In the genomic region with DNA sequence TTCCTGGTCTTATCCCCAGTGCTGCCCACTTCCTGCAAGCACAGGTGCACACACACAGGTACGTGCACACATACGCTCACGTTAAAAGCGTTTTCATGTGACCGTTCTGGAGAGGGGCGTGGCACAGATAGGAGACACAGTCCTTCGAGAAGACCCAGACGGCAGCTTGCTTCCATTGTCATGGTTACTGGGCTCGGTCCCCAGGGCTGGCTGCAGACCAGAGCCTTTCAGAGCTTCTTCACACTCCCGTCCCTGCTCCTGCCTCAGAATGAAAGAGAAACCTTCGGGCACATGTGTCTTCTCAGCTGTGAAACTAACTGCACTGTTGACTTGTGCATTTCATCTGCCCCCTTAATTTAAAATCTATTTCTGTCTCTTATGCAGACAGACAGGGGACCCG, we compare ENCODE assay signal across 9 cellular contexts.
DNase-seq lines count a peak whose midpoint lies in the region; ATAC-seq and TF ChIP-seq lines count a peak whose summit lies in the region.
"Had no signal": no experiment of that assay in that cellular context is flagged by ENCODE, and none has a peak within 500 bp of the region (broad histone marks: within the 10 kb centered on the region; RNA-seq: fewer than 3 reads in every experiment).

No MANE protein-coding gene starts in this region.

- H3K27me3 Mint-ChIP-seq in activated CD8-positive, alpha-beta T cell treated with anti-CD3 and anti-CD28 coated beads for 36 hours, result no peaks in the 10 kb centered on the region
- no peaks in the 10 kb centered on the region for H3K27me3 Mint-ChIP-seq in activated CD8-positive, alpha-beta T cell treated with anti-CD3 and anti-CD28 coated beads, Interleukin-2, amount 10 ng/mL, durations not matched to agents 7 days and 5 days (ENCODE audit: low read depth)

- CTCF ChIA-PET in activated CD8-positive, alpha-beta T cell treated with anti-CD3 and anti-CD28 coated beads for 36 hours (lab: Charles Lee), result interaction anchor here (1.0 to 1.5 kb wide), 3 partner anchors 9 to 152 kb away, joined by 3 to 6 read pairs (median 3); no protein-coding TSS in a partner anchor
- CTCF ChIA-PET in activated CD8-positive, alpha-beta T cell treated with anti-CD3 and anti-CD28 coated beads, Interleukin-2, amount 10 ng/mL, durations not matched to agents 7 days and 5 days (lab: Charles Lee), result interaction anchor here (0.9 kb wide), 1 partner anchor 40 kb away, joined by 3 read pairs; no protein-coding TSS in a partner anchor

- H3K27me3 ChIP-seq in dorsolateral prefrontal cortex (peaks cover 0 to 8% (median 0%) of the 10 kb centered on the region in 45 donors), testis (no peaks in the 10 kb centered on the region), SJCRH30 (no peaks in the 10 kb centered on the region)

- H3K27ac ChIP-seq in dorsolateral prefrontal cortex, result peak overlapping the region in 49 of 59 donors; percentile 0 to 89 (median 67)
- H3K27ac ChIP-seq in testis, result no peak overlapping the region
- H3K27ac ChIP-seq in SJCRH30, result no peak overlapping the region

- TF ChIP-seq POLR2A in testis (IDR thresholded peaks at IDR 0.05), result no peak

- ATAC-seq in activated CD8-positive, alpha-beta T cell treated with anti-CD3 and anti-CD28 coated beads for 36 hours, result no peak
- no peak for ATAC-seq in activated CD8-positive, alpha-beta T cell treated with anti-CD3 and anti-CD28 coated beads, Interleukin-2, amount 10 ng/mL, durations not matched to agents 7 days and 5 days
- ATAC-seq in HG03103 (IDR thresholded peaks at IDR 0.05; ENCODE audit: low read depth, unreplicated experiment) (peak; percentile 83), GM18519 (IDR thresholded peaks at IDR 0.05; ENCODE audit: low FRiP score, unreplicated experiment) (no peak)

- intact Hi-C loops in activated CD8-positive, alpha-beta T cell treated with anti-CD3 and anti-CD28 coated beads for 36 hours (cut with micrococcal nuclease), result no loop called here
- intact Hi-C loops in dorsolateral prefrontal cortex (cut with DNase I) (no loop called here), testis (cut with DNase I; ENCODE audit: low total_unique reads) (no loop called here)

- H3K4me3 Mint-ChIP-seq in activated CD8-positive, alpha-beta T cell treated with anti-CD3 and anti-CD28 coated beads for 36 hours, result no peak overlapping the region
- H3K4me3 Mint-ChIP-seq in activated CD8-positive, alpha-beta T cell treated with anti-CD3 and anti-CD28 coated beads, Interleukin-2, amount 10 ng/mL, durations not matched to agents 7 days and 5 days, result no peak overlapping the region

- H3K4me1 ChIP-seq in testis (peaks cover 28% of the 10 kb centered on the region), SJCRH30 (peaks cover 19% of the 10 kb centered on the region)

- H3K9me3 Mint-ChIP-seq in activated CD8-positive, alpha-beta T cell treated with anti-CD3 and anti-CD28 coated beads for 36 hours, result no peaks in the 10 kb centered on the region
- no peaks in the 10 kb centered on the region for H3K9me3 Mint-ChIP-seq in activated CD8-positive, alpha-beta T cell treated with anti-CD3 and anti-CD28 coated beads, Interleukin-2, amount 10 ng/mL, durations not matched to agents 7 days and 5 days (ENCODE audit: insufficient read depth)

- H3K27ac Mint-ChIP-seq in activated CD8-positive, alpha-beta T cell treated with anti-CD3 and anti-CD28 coated beads for 36 hours, result peak overlapping the region; percentile 34
- no peak overlapping the region for H3K27ac Mint-ChIP-seq in activated CD8-positive, alpha-beta T cell treated with anti-CD3 and anti-CD28 coated beads, Interleukin-2, amount 10 ng/mL, durations not matched to agents 7 days and 5 days

- H3K36me3 ChIP-seq in testis (ENCODE audit: low read depth, missing control alignments), result no peaks in the 10 kb centered on the region
- H3K36me3 ChIP-seq in SJCRH30, result no peaks in the 10 kb centered on the region

- 35 to 61% methylated on average over 12 of the region's 12 CpGs for WGBS in testis, 2 donors

- H3K9me3 ChIP-seq in testis (no peaks in the 10 kb centered on the region), SJCRH30 (replicated peaks) (no peaks in the 10 kb centered on the region)

- no peak for TF ChIP-seq CTCF in activated CD8-positive, alpha-beta T cell treated with anti-CD3 and anti-CD28 coated beads for 36 hours (IDR thresholded peaks at IDR 0.05)
- no peak for TF ChIP-seq CTCF in dorsolateral prefrontal cortex (IDR thresholded peaks at IDR 0.05 in 54 of 56, conservative IDR thresholded peaks at IDR 0.05 in 2 of 56; ENCODE audit: low read depth in 1 of 56, partially characterized antibody in 56 of 56)
- no peak for TF ChIP-seq CTCF in testis (IDR thresholded peaks at IDR 0.05)

- H3K36me3 Mint-ChIP-seq in activated CD8-positive, alpha-beta T cell treated with anti-CD3 and anti-CD28 coated beads for 36 hours (ENCODE audit: low read depth), result peaks cover 12% of the 10 kb centered on the region
- H3K36me3 Mint-ChIP-seq in activated CD8-positive, alpha-beta T cell treated with anti-CD3 and anti-CD28 coated beads, Interleukin-2, amount 10 ng/mL, durations not matched to agents 7 days and 5 days (ENCODE audit: low read depth), result peaks cover 19% of the 10 kb centered on the region

- POLR2A ChIA-PET in activated CD8-positive, alpha-beta T cell treated with anti-CD3 and anti-CD28 coated beads for 36 hours (lab: Charles Lee), result interaction anchor here (1.1 to 1.4 kb wide), 3 partner anchors 10 to 186 kb away, joined by 3 to 5 read pairs (median 3); no protein-coding TSS in a partner anchor
- POLR2A ChIA-PET in activated CD8-positive, alpha-beta T cell treated with anti-CD3 and anti-CD28 coated beads, Interleukin-2, amount 10 ng/mL, durations not matched to agents 7 days and 5 days (lab: Charles Lee), result no interaction called here

- H3K4me3 ChIP-seq in dorsolateral prefrontal cortex, result peak overlapping the region in 28 of 59 donors; percentile 3 to 49 (median 22)
- no peak overlapping the region for H3K4me3 ChIP-seq in testis
- no peak overlapping the region for H3K4me3 ChIP-seq in SJCRH30

- H3K4me1 Mint-ChIP-seq in activated CD8-positive, alpha-beta T cell treated with anti-CD3 and anti-CD28 coated beads for 36 hours (ENCODE audit: low read depth), result peaks cover 33% of the 10 kb centered on the region
- peaks cover 3% of the 10 kb centered on the region for H3K4me1 Mint-ChIP-seq in activated CD8-positive, alpha-beta T cell treated with anti-CD3 and anti-CD28 coated beads, Interleukin-2, amount 10 ng/mL, durations not matched to agents 7 days and 5 days (ENCODE audit: low read depth)

- peak; percentile 17 for DNase-seq in activated CD8-positive, alpha-beta T cell treated with anti-CD3 and anti-CD28 coated beads for 36 hours
- no peak for DNase-seq in activated CD8-positive, alpha-beta T cell treated with anti-CD3 and anti-CD28 coated beads, Interleukin-2, amount 10 ng/mL, durations not matched to agents 7 days and 5 days
- peak in 7 of 10 donors; percentile 33 to 70 (median 58) for DNase-seq in dorsolateral prefrontal cortex
- peak; percentile 62 for DNase-seq in testis
- DNase-seq in SJCRH30, result no peak
- DNase-seq in NCI-H1417 treated with DMSO at 0.1 percent for 48 hours (lab: John Stamatoyannopoulos, UW), result no peak
- DNase-seq: foreskin melanocyte had no signal

Comparison
In these comparisons a context has a peak if more than half of its experiments do, and no peak if none do; other contexts are left out.
1. DNase-seq: peak in activated CD8-positive, alpha-beta T cell treated with anti-CD3 and anti-CD28 coated beads for 36 hours (single experiment), dorsolateral prefrontal cortex (7 of 10) and testis (single experiment); none in activated CD8-positive, alpha-beta T cell treated with anti-CD3 and anti-CD28 coated beads, Interleukin-2, amount 10 ng/mL, durations not matched to agents 7 days and 5 days (single experiment), SJCRH30 (0 of 2) and NCI-H1417 treated with DMSO at 0.1 percent for 48 hours (single experiment).
2. H3K27ac ChIP-seq: peak in dorsolateral prefrontal cortex (49 of 59); none in testis (0 of 2) and SJCRH30 (single experiment).